Comparison of ENCODE assay signal across 16 cellular contexts in the genomic region with DNA sequence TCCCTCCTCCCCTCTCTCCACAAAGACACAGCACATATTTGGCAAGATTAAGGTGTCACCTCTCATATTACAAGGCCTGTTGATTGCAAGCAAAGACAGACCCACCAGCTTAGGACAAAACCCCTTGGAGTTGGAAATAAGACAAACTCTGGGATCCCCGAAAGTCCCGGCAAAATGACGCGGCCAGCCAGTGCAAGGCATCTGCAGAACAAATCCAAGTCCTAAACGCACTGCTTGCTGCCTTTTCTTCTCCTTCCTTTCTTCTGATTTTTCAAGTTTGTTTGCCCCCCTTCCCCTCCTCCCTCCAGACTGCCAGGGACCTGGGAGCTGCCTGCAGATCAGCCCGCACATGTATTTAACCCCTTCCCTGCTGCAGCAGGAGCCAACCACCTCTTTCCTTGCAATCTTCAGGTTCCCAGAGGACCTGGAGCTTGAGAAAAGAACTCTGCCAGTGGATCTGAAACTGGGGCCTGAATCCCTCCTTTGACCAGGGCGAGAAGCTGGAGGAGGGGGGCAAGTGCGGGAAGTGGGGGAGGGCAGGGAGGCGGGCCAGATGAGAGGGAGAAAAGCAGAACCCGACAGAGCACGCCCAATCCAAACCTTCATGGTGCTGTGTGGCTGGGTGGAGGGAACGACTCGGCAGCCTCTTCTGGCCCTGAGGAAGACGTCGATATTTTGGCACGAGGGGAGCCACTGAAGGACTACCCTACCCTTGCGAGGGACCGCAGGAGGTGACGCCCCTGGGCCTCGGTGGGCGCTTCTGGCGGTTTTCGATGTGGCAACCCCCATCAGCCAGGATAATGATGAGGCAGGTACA. TPM values are rescaled to one million over a fixed set of nuclear protein-coding genes. Genes with fewer than 3 reads are reported as not detected.
A peak's percentile ranks its signal among the peaks of the same experiment; 100 is the strongest.
DNase-seq lines count a peak whose midpoint lies in the region; ATAC-seq and TF ChIP-seq lines count a peak whose summit lies in the region.
"Had no signal": no experiment of that assay in that cellular context is flagged by ENCODE, and none has a peak within 500 bp of the region (broad histone marks: within the 10 kb centered on the region; RNA-seq: fewer than 3 reads in every experiment).

No MANE protein-coding gene starts in this region.

- peaks cover 2% of the 10 kb centered on the region for H3K36me3 Mint-ChIP-seq in T-helper 17 cell (ENCODE audit: low read depth)
- H3K36me3 Mint-ChIP-seq in stimulated activated naive B cell treated with anti-CD40 and anti-IgM and Interleukin-4, amounts not matched to agents 10 μg/mL and 1 μg/mL and 100 μg/mL, for 72 hours, result no peaks in the 10 kb centered on the region
- H3K36me3 Mint-ChIP-seq: stimulated activated effector memory CD8-positive, alpha-beta T cell treated with anti-CD3 and anti-CD28 coated beads, Interleukin-12 subunit alpha, Interleukin-12 subunit beta, amount 100 ng/mL, for 72 hours had no signal

- ATAC-seq in T-helper 17 cell, result no peak
- no peak for ATAC-seq in gastrocnemius medialis
- ATAC-seq in stimulated activated naive B cell treated with anti-CD40 and anti-IgM and Interleukin-4, amounts not matched to agents 10 μg/mL and 1 μg/mL and 100 μg/mL, for 72 hours (replicated peaks), result no peak
- ATAC-seq: activated CD8-positive, alpha-beta T cell treated with anti-CD3 and anti-CD28 coated beads for 36 hours; right lobe of liver; stimulated activated effector memory CD8-positive, alpha-beta T cell treated with anti-CD3 and anti-CD28 coated beads, Interleukin-12 subunit alpha, Interleukin-12 subunit beta, amount 100 ng/mL, for 72 hours had no signal

- H3K9me3 Mint-ChIP-seq in stimulated activated naive B cell treated with anti-CD40 and anti-IgM and Interleukin-4, amounts not matched to agents 10 μg/mL and 1 μg/mL and 100 μg/mL, for 72 hours, result no peaks in the 10 kb centered on the region
- H3K9me3 Mint-ChIP-seq: activated CD8-positive, alpha-beta T cell treated with anti-CD3 and anti-CD28 coated beads for 36 hours; CD4-positive, alpha-beta T cell; stimulated activated effector memory CD8-positive, alpha-beta T cell treated with anti-CD3 and anti-CD28 coated beads, Interleukin-12 subunit alpha, Interleukin-12 subunit beta, amount 100 ng/mL, for 72 hours had no signal

- intact Hi-C loops in gastrocnemius medialis (cut with DNase I; ENCODE audit: low total_unique reads), result loop anchor here (2.0 to 5.0 kb wide), 2 partner anchors 13 to 48 kb away; no protein-coding TSS in a partner anchor

- DNase-seq in T-helper 17 cell, result no peak
- no peak for DNase-seq in gastrocnemius medialis
- no peak for DNase-seq in stimulated activated naive B cell treated with anti-CD40 and anti-IgM and Interleukin-4, amounts not matched to agents 10 μg/mL and 1 μg/mL and 100 μg/mL, for 72 hours
- no peak for DNase-seq in germinal center (ENCODE audit: low spot score)
- no peak for DNase-seq in activated CD8-positive, alpha-beta memory T cell treated with anti-CD3 and anti-CD28 coated beads for 24 hours
- DNase-seq: activated CD8-positive, alpha-beta T cell treated with anti-CD3 and anti-CD28 coated beads for 36 hours; CD4-positive, alpha-beta T cell; GF-D8; KG1; right lobe of liver; stimulated activated CD4-positive, alpha-beta T cell treated with anti-CD3 and anti-CD28 coated beads, Interleukin-4, amount 100 ng/mL, for 1 hour had no signal

- no peak overlapping the region for H3K27ac Mint-ChIP-seq in T-helper 17 cell
- no peak overlapping the region for H3K27ac Mint-ChIP-seq in stimulated activated naive B cell treated with anti-CD40 and anti-IgM and Interleukin-4, amounts not matched to agents 10 μg/mL and 1 μg/mL and 100 μg/mL, for 72 hours
- H3K27ac Mint-ChIP-seq: activated CD8-positive, alpha-beta T cell treated with anti-CD3 and anti-CD28 coated beads for 36 hours; CD4-positive, alpha-beta T cell; stimulated activated effector memory CD8-positive, alpha-beta T cell treated with anti-CD3 and anti-CD28 coated beads, Interleukin-12 subunit alpha, Interleukin-12 subunit beta, amount 100 ng/mL, for 72 hours had no signal

- H3K4me1 ChIP-seq in HUES6 (ENCODE audit: control insufficient read depth, insufficient read depth, low read length) (peaks cover 42% of the 10 kb centered on the region), iPS-15b (ENCODE audit: control insufficient read depth, insufficient read depth, low read length) (peaks cover 26% of the 10 kb centered on the region), gastrocnemius medialis (peaks cover 22 to 40% of the 10 kb centered on the region in 2 donors)

- H3K9me3 ChIP-seq in HUES6 (ENCODE audit: control insufficient read depth, insufficient read depth, low read depth, low read length) (no peaks in the 10 kb centered on the region), T-helper 17 cell (ENCODE audit: control insufficient read depth, low read length, poor library complexity, severe bottlenecking) (no peaks in the 10 kb centered on the region), iPS-15b (ENCODE audit: control insufficient read depth, insufficient read depth, low read length) (no peaks in the 10 kb centered on the region), gastrocnemius medialis (no peaks in the 10 kb centered on the region)
- H3K9me3 ChIP-seq: right lobe of liver had no signal

- no peak overlapping the region for H3K9ac ChIP-seq in HUES6 (ENCODE audit: low read length)
- H3K9ac ChIP-seq in iPS-15b (ENCODE audit: low read depth, low read length), result no peak overlapping the region

- peaks cover 67% of the 10 kb centered on the region for H3K27me3 ChIP-seq in HUES6 (ENCODE audit: control insufficient read depth, insufficient read depth, low read length)
- H3K27me3 ChIP-seq in iPS-15b (ENCODE audit: control insufficient read depth, insufficient read depth, low read length), result peaks cover 58% of the 10 kb centered on the region
- peaks cover 2 to 36% (median 21%) of the 10 kb centered on the region in 3 donors for H3K27me3 ChIP-seq in gastrocnemius medialis

- peak overlapping the region; percentile 56 for H3K4me3 ChIP-seq in HUES6 (ENCODE audit: low read depth, low read length)
- H3K4me3 ChIP-seq in iPS-15b (ENCODE audit: low read depth, low read length), result peak overlapping the region; percentile 45
- H3K4me3 ChIP-seq in gastrocnemius medialis, result peak overlapping the region; percentile 58 to 71 (median 66)

- no peak for TF ChIP-seq CTCF in gastrocnemius medialis (IDR thresholded peaks at IDR 0.05 in 4 of 5, conservative IDR thresholded peaks at IDR 0.05 in 1 of 5)

- peaks cover 49% of the 10 kb centered on the region for H3K27me3 Mint-ChIP-seq in T-helper 17 cell
- H3K27me3 Mint-ChIP-seq in stimulated activated naive B cell treated with anti-CD40 and anti-IgM and Interleukin-4, amounts not matched to agents 10 μg/mL and 1 μg/mL and 100 μg/mL, for 72 hours, result peaks cover 23 to 48% of the 10 kb centered on the region in 2 donors

- H3K27ac ChIP-seq in HUES6 (ENCODE audit: low read depth, low read length) (no peak overlapping the region), gastrocnemius medialis (no peak overlapping the region)
- H3K27ac ChIP-seq: right lobe of liver had no signal

- TF ChIP-seq POLR2A in gastrocnemius medialis (IDR thresholded peaks at IDR 0.05), result no peak

- peaks cover 2% of the 10 kb centered on the region for H3K4me1 Mint-ChIP-seq in T-helper 17 cell
- peaks cover 8 to 33% of the 10 kb centered on the region in 2 donors for H3K4me1 Mint-ChIP-seq in stimulated activated naive B cell treated with anti-CD40 and anti-IgM and Interleukin-4, amounts not matched to agents 10 μg/mL and 1 μg/mL and 100 μg/mL, for 72 hours
- H3K4me1 Mint-ChIP-seq: stimulated activated effector memory CD8-positive, alpha-beta T cell treated with anti-CD3 and anti-CD28 coated beads, Interleukin-12 subunit alpha, Interleukin-12 subunit beta, amount 100 ng/mL, for 72 hours had no signal

- in situ Hi-C loops in gastrocnemius medialis (cut with MboI; ENCODE audit: low sequenced_read_pairs in 4 of 4), result loop anchor here in 3 of 4 donors (10.0 to 25.0 kb wide), 4 partner anchors 218 to 568 kb away; no protein-coding TSS in a partner anchor

- peak overlapping the region; percentile 19 for H3K4me3 Mint-ChIP-seq in T-helper 17 cell
- no peak overlapping the region for H3K4me3 Mint-ChIP-seq in stimulated activated naive B cell treated with anti-CD40 and anti-IgM and Interleukin-4, amounts not matched to agents 10 μg/mL and 1 μg/mL and 100 μg/mL, for 72 hours
- H3K4me3 Mint-ChIP-seq: activated CD8-positive, alpha-beta T cell treated with anti-CD3 and anti-CD28 coated beads for 36 hours; stimulated activated effector memory CD8-positive, alpha-beta T cell treated with anti-CD3 and anti-CD28 coated beads, Interleukin-12 subunit alpha, Interleukin-12 subunit beta, amount 100 ng/mL, for 72 hours had no signal

- H3K36me3 ChIP-seq in HUES6 (ENCODE audit: control insufficient read depth, insufficient read depth, low read length), result no peaks in the 10 kb centered on the region
- no peaks in the 10 kb centered on the region for H3K36me3 ChIP-seq in iPS-15b (ENCODE audit: control insufficient read depth, insufficient read depth, low read length)
- no peaks in the 10 kb centered on the region for H3K36me3 ChIP-seq in gastrocnemius medialis
- H3K36me3 ChIP-seq: right lobe of liver had no signal

RNA-seq across cellular contexts. Expression of a gene that starts 2.0 kb away (rescaled TPM):
- not detected for total RNA-seq in T-helper 17 cell
- under 1 TPM in 2 of 4 donors, not detected in 2; 0.18 to 0.23 TPM for total RNA-seq in gastrocnemius medialis
- total RNA-seq: activated CD8-positive, alpha-beta T cell treated with anti-CD3 and anti-CD28 coated beads for 36 hours; CD4-positive, alpha-beta T cell; dermis microvascular lymphatic vessel endothelial cell; kidney epithelial cell had no signal
